ENCODE assay signal across 1 cellular context in genomic region chr1:219906924-219907771, GRCh38.
A peak's percentile ranks its signal among the peaks of the same experiment; 100 is the strongest.
TF ChIP-seq lines count a peak whose summit lies in the region.

No MANE protein-coding gene starts in this region.

TF ChIP-seq in K562, 482 proteins besides CTCF, POLR2A, EP300 and RAD21 (continued from another document and continues in another):
- TF ChIP-seq E2F8 (IDR thresholded peaks at IDR 0.05; ENCODE audit: low read depth, partially characterized antibody) (peak; percentile 37), ZZZ3 (IDR thresholded peaks at IDR 0.05) (no peak), ZNF140 (CRISPR knock-in tag; IDR thresholded peaks at IDR 0.05) (no peak), ZNF124 (CRISPR knock-in tag; IDR thresholded peaks at IDR 0.05) (no peak), ZNF24 (IDR thresholded peaks at IDR 0.05) (peak; percentile 9; the same call in 1 of the 2 replicates), SMARCA5 (IDR thresholded peaks at IDR 0.05) (peak; percentile 90), GABPA (tag; conservative IDR thresholded peaks at IDR 0.05; ENCODE audit: low read depth) (peak; percentile 77), GTF2B (IDR thresholded peaks at IDR 0.05; ENCODE audit: extremely low read depth, insufficient read length) (no peak), CEBPG (CRISPR knock-in tag; IDR thresholded peaks at IDR 0.05) (peak; percentile 93), CEBPG (tag; conservative IDR thresholded peaks at IDR 0.05 in 1 of 2, IDR thresholded peaks at IDR 0.05 in 1 of 2) (peak; percentile 94 to 95), PKNOX1 (IDR thresholded peaks at IDR 0.05) (peak; percentile 86), SMARCE1 (IDR thresholded peaks at IDR 0.05) (peak; percentile 87), HNRNPK (IDR thresholded peaks at IDR 0.05; ENCODE audit: low read depth, low read length, poor library complexity, severe bottlenecking) (no peak), RNF2 (IDR thresholded peaks at IDR 0.05) (peak; percentile 85), GATAD2B (IDR thresholded peaks at IDR 0.05; ENCODE audit: borderline replicate concordance) (peak; percentile 93), AFF1 (IDR thresholded peaks at IDR 0.05; ENCODE audit: low read depth in 1 of 2, partially characterized antibody in 2 of 2) (peak; percentile 26 to 69), SMARCA4 (IDR thresholded peaks at IDR 0.05) (peak; percentile 94), E2F1 (CRISPR knock-in tag; IDR thresholded peaks at IDR 0.05) (peak; percentile 44; the same call in 1 of the 2 replicates), PBX2 (CRISPR knock-in tag; IDR thresholded peaks at IDR 0.05; ENCODE audit: low read depth) (no peak), PBX2 (tag; conservative IDR thresholded peaks at IDR 0.05; ENCODE audit: low read depth) (peak; percentile 80), KLF1 (tag; IDR thresholded peaks at IDR 0.05) (peak; percentile 91), POLR2B (IDR thresholded peaks at IDR 0.05; ENCODE audit: low read depth, partially characterized antibody) (peak; percentile 42), PCBP2 (IDR thresholded peaks at IDR 0.05; ENCODE audit: low read depth, low read length, poor library complexity, severe bottlenecking) (no peak), SNAPC5 (CRISPR knock-in tag; IDR thresholded peaks at IDR 0.05) (no peak), BCL6 (CRISPR knock-in tag; IDR thresholded peaks at IDR 0.05) (no peak), TAF1 (IDR thresholded peaks at IDR 0.05; ENCODE audit: control insufficient read depth, extremely low read depth, insufficient read depth, low read length, severe bottlenecking) (peak; percentile 57), NCOR1 (IDR thresholded peaks at IDR 0.05) (peak; percentile 100), RBM22 (IDR thresholded peaks at IDR 0.05; ENCODE audit: low read depth, low read length, poor library complexity, severe bottlenecking) (no peak), RBM34 (IDR thresholded peaks at IDR 0.05; ENCODE audit: borderline replicate concordance, insufficient read depth, low read length) (no peak), HDAC6 (IDR thresholded peaks at IDR 0.05; ENCODE audit: low read depth, low read length) (no peak), SMC3 (conservative IDR thresholded peaks at IDR 0.05; ENCODE audit: insufficient read depth, low read depth, low read length) (no peak), WHSC1 (IDR thresholded peaks at IDR 0.05; ENCODE audit: low read length) (no peak), U2AF1 (optimal IDR thresholded peaks at IDR 0.05; ENCODE audit: low read depth, low read length) (no peak), ZBTB1 (CRISPR knock-in tag; IDR thresholded peaks at IDR 0.05; ENCODE audit: borderline replicate concordance, low read depth) (no peak), ADNP (tag; IDR thresholded peaks at IDR 0.05) (peak; percentile 70), SAP30 (IDR thresholded peaks at IDR 0.05; ENCODE audit: borderline replicate concordance, insufficient read depth, low read depth, low read length, poor library complexity, severe bottlenecking) (no peak), MTA2 (IDR thresholded peaks at IDR 0.05; ENCODE audit: low read depth) (peak; percentile 98), PRMT5 (CRISPR knock-in tag; IDR thresholded peaks at IDR 0.05) (no peak), STAT6 (CRISPR knock-in tag; IDR thresholded peaks at IDR 0.05) (no peak), DMBX1 (CRISPR knock-in tag; IDR thresholded peaks at IDR 0.05; ENCODE audit: borderline replicate concordance) (peak; percentile 69), KDM1A (IDR thresholded peaks at IDR 0.05) (peak; percentile 99), NFRKB (IDR thresholded peaks at IDR 0.05; ENCODE audit: low read depth) (peak; percentile 57; the same call in 1 of the 2 replicates), MXD1 (CRISPR knock-in tag; IDR thresholded peaks at IDR 0.05; ENCODE audit: borderline replicate concordance, poor library complexity, severe bottlenecking) (no peak), HNRNPL (IDR thresholded peaks at IDR 0.05; ENCODE audit: low read depth, low read length) (no peak), CREB3 (tag; conservative IDR thresholded peaks at IDR 0.05; ENCODE audit: low read depth) (no peak; the same call in 1 of the 2 replicates), ATF7 (IDR thresholded peaks at IDR 0.05) (peak; percentile 61; the same call in 1 of the 2 replicates), RB1 (IDR thresholded peaks at IDR 0.05; ENCODE audit: low read depth) (0 out of 2 replicates have a peak, but pooled peaks have one; percentile 59), SETDB1 (IDR thresholded peaks at IDR 0.05; ENCODE audit: low read length) (no peak), ZNF511 (CRISPR knock-in tag; IDR thresholded peaks at IDR 0.05) (no peak), DACH1 (IDR thresholded peaks at IDR 0.05; ENCODE audit: partially characterized antibody) (peak; percentile 87)
